Comparison of ENCODE assay signal across 1 cellular context in genomic region chr4:121785479-121785878, GRCh38.
TF ChIP-seq lines count a peak whose summit lies in the region.

No MANE protein-coding gene starts in this region.

TF ChIP-seq in SK-N-SH, 30 proteins besides CTCF, POLR2A, EP300 and RAD21 (continued from another document):
- no peak for TF ChIP-seq TCF12 (IDR thresholded peaks at IDR 0.05)
- no peak for TF ChIP-seq SIN3A (IDR thresholded peaks at IDR 0.05; ENCODE audit: borderline replicate concordance, low read depth, low read length)
- no peak for TF ChIP-seq MAX (IDR thresholded peaks at IDR 0.05; ENCODE audit: low read depth)
- no peak for TF ChIP-seq MXI1 (IDR thresholded peaks at IDR 0.05; ENCODE audit: low read depth, low read length)
